1 cellular context compared by ENCODE assay signal in genomic region chr3:47162695-47163022, GRCh38.
TF ChIP-seq lines count a peak whose summit lies in the region.

No MANE protein-coding gene starts in this region.

TF ChIP-seq in GM23338, 12 proteins besides CTCF, POLR2A, EP300 and RAD21 (continued from another document):
- no peak for TF ChIP-seq ZNF462 (CRISPR knock-in tag; IDR thresholded peaks at IDR 0.05)
- TF ChIP-seq POLR2AphosphoS5 (IDR thresholded peaks at IDR 0.05; ENCODE audit: low read depth), result no peak
- no peak for TF ChIP-seq ETS1 (IDR thresholded peaks at IDR 0.05)
- no peak for TF ChIP-seq CREB1 (CRISPR knock-in tag; IDR thresholded peaks at IDR 0.05; ENCODE audit: low read depth)
- TF ChIP-seq STAT1 (IDR thresholded peaks at IDR 0.05; ENCODE audit: unreplicated experiment), result no peak
- no peak for TF ChIP-seq EZH2phosphoT487 (IDR thresholded peaks at IDR 0.05; ENCODE audit: unreplicated experiment)
- no peak for TF ChIP-seq EZH2 (IDR thresholded peaks at IDR 0.05; ENCODE audit: low read depth, unreplicated experiment)
- no peak for TF ChIP-seq JUNB (IDR thresholded peaks at IDR 0.05; ENCODE audit: unreplicated experiment)
TF ChIP-seq in GM23338: peak in this region for 0.
